In the genomic region with DNA sequence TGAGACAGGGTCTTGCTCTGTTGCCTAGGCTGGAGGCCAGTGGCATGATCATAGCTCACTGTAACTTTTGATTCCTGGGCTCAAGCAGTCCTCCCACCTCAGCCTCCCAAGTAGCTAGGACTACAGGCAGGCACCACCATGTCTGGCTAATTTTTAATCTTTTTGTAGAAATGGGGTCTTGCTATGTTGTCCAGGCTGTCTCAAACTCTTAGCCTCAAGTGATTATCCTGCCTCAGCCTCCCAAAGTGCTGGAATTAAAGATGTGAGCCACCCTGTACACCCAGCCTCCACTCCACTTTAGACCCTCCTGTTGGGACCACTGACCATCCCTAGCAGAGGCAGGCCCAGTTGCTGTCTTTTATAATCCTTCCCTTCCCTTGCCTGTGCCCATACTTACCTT, we compare ENCODE assay signal across 19 cellular contexts.
DNase-seq lines count a peak whose midpoint lies in the region; ATAC-seq and TF ChIP-seq lines count a peak whose summit lies in the region.
"Had no signal": no experiment of that assay in that cellular context is flagged by ENCODE, and none has a peak within 500 bp of the region (broad histone marks: within the 10 kb centered on the region; RNA-seq: fewer than 3 reads in every experiment).

No MANE protein-coding gene starts in this region.

- in situ Hi-C loops in mammary epithelial cell (cut with MboI; ENCODE audit: low sequenced_read_pairs in 2 of 2) (loop anchor here (5.0 kb wide), 1 partner anchor 174 kb away; no protein-coding TSS in a partner anchor), IMR-90 (cut with MboI; ENCODE audit: low sequenced_read_pairs) (no loop called here)

- H2BK20ac ChIP-seq in IMR-90 (ENCODE audit: low read depth, low read length) = peak overlapping the region; percentile 60; the same call in 1 of the 2 replicates

- no peaks in the 10 kb centered on the region for H3K36me3 Mint-ChIP-seq in MCF 10A (ENCODE audit: insufficient read depth, unreplicated experiment)
- H3K36me3 Mint-ChIP-seq: CD8-positive, alpha-beta T cell had no signal

- H3K36me3 ChIP-seq in mammary epithelial cell (ENCODE audit: insufficient read depth, low read length) (no peaks in the 10 kb centered on the region), IMR-90 (ENCODE audit: control insufficient read depth, insufficient read depth, low read length) (no peaks in the 10 kb centered on the region), mesenchymal stem cell (ENCODE audit: control insufficient read depth in 1 of 2, insufficient read depth in 2 of 2, low read depth in 1 of 2, low read length in 2 of 2) (no peaks in the 10 kb centered on the region)
- H3K36me3 ChIP-seq: BLaER1 treated with 17β-estradiol and CSF1 and Interleukin-3, amounts not matched to agents 10 nM and 100 nM had no signal

- POLR2A ChIA-PET in MCF 10A (lab: Yijun Ruan, JAX) = interaction anchor here (1.5 to 3.5 kb wide), 2 partner anchors 36 to 169 kb away, joined by 3 to 21 read pairs; no protein-coding TSS in a partner anchor
- POLR2A ChIA-PET in IMR-90 (lab: Charles Lee; ENCODE audit: unreplicated experiment) = no interaction called here

- H3K4me2 ChIP-seq in mammary epithelial cell (ENCODE audit: insufficient read depth, low read depth, low read length) (no peak overlapping the region), IMR-90 (ENCODE audit: low read depth, low read length) (no peak overlapping the region), mesenchymal stem cell (ENCODE audit: low read length, poor library complexity, severe bottlenecking) (no peak overlapping the region)
- H3K4me2 ChIP-seq: BLaER1 treated with 17β-estradiol and CSF1 and Interleukin-3, amounts not matched to agents 10 nM and 100 nM had no signal

- H4K91ac ChIP-seq in IMR-90 (ENCODE audit: insufficient read depth, low read depth, low read length) (no peak overlapping the region), mesenchymal stem cell (ENCODE audit: low read length) (no peak overlapping the region)

- ATAC-seq in IMR-90 (ENCODE audit: low read depth) (no peak), left lobe of liver (no peak)
- ATAC-seq: CD8-positive, alpha-beta T cell; GM12878 had no signal

- H3K4me1 ChIP-seq in mammary epithelial cell (ENCODE audit: insufficient read depth, low read length) (no peaks in the 10 kb centered on the region), IMR-90 (ENCODE audit: control insufficient read depth, insufficient read depth, low read length) (peaks cover 5% of the 10 kb centered on the region; the same call in 1 of the 2 replicates), mesenchymal stem cell (ENCODE audit: control insufficient read depth, insufficient read depth, low read depth, low read length) (peaks cover 2% of the 10 kb centered on the region)

- no peak overlapping the region for H3K23ac ChIP-seq in IMR-90 (ENCODE audit: low read depth, low read length)
- H3K23ac ChIP-seq in mesenchymal stem cell (ENCODE audit: low read length in 2 of 2) = no peak overlapping the region

- H4K8ac ChIP-seq in IMR-90 (ENCODE audit: low read depth in 2 of 2, low read length in 2 of 2) = no peak overlapping the region
- H4K8ac ChIP-seq in mesenchymal stem cell (ENCODE audit: low read length) = no peak overlapping the region

- dilution Hi-C loops in mammary epithelial cell (cut with HindIII; ENCODE audit: low sequenced_read_pairs) = no loop called here
- dilution Hi-C loops in IMR-90 (cut with HindIII; ENCODE audit: low sequenced_read_pairs, unreplicated experiment) = no loop called here

- H3K14ac ChIP-seq in IMR-90 (replicated peaks; ENCODE audit: low read depth, low read length) (peak overlapping the region; percentile 40; the same call in 1 of the 2 replicates), mesenchymal stem cell (ENCODE audit: low read length in 2 of 2) (no peak overlapping the region)

- CTCF ChIA-PET in mammary epithelial cell (lab: Charles Lee; ENCODE audit: low non-redundant PET) (interaction anchor here (0.6 kb wide), 1 partner anchor 66 kb away, joined by 3 read pairs; no protein-coding TSS in a partner anchor), MCF 10A (lab: Yijun Ruan, JAX) (interaction anchor here (0.6 to 3.5 kb wide), 11 partner anchors 9 to 992 kb away, joined by 3 to 72 read pairs (median 4); no protein-coding TSS in a partner anchor), IMR-90 (lab: Yijun Ruan, JAX) (interaction anchor here (0.6 kb wide), 1 partner anchor 193 kb away, joined by 4 read pairs; no protein-coding TSS in a partner anchor)

- H3K79me2 ChIP-seq in mammary epithelial cell (ENCODE audit: insufficient read depth, low read length) = no peaks in the 10 kb centered on the region

- H2AFZ ChIP-seq in mammary epithelial cell (ENCODE audit: low read depth, low read length) = no peak overlapping the region
- H2AFZ ChIP-seq in IMR-90 (replicated peaks; ENCODE audit: low read length, poor library complexity) = no peak overlapping the region
- H2AFZ ChIP-seq in mesenchymal stem cell (ENCODE audit: low read depth, low read length) = no peak overlapping the region

- intact Hi-C loops in mammary epithelial cell (cut with micrococcal nuclease) (no loop called here), MCF 10A (cut with micrococcal nuclease) (loop anchor here (5.0 kb wide), 2 partner anchors 1064 to 1304 kb away; no protein-coding TSS in a partner anchor), IMR-90 (cut with micrococcal nuclease) (no loop called here)

- no peak overlapping the region for H2AK9ac ChIP-seq in IMR-90 (replicated peaks; ENCODE audit: low read depth, low read length, poor library complexity)

- H3K4me3 ChIP-seq in mammary epithelial cell (replicated peaks in 1 of 3; ENCODE audit: insufficient read depth in 1 of 3, low read depth in 2 of 3, low read length in 3 of 3) (no peak overlapping the region), IMR-90 (ENCODE audit: insufficient read depth, low read depth, low read length) (no peak overlapping the region), mesenchymal stem cell (ENCODE audit: insufficient read depth in 1 of 2, low read depth in 1 of 2, low read length in 2 of 2) (no peak overlapping the region)
- H3K4me3 ChIP-seq: BLaER1 treated with 17β-estradiol and CSF1 and Interleukin-3, amounts not matched to agents 10 nM and 100 nM; GM12878; GM23248 had no signal

- H2BK15ac ChIP-seq in IMR-90 (ENCODE audit: low read depth, low read length) (no peak overlapping the region; the same call in 2 of the 3 replicates), mesenchymal stem cell (ENCODE audit: low read depth, poor library complexity, severe bottlenecking) (no peak overlapping the region)

- H3K9me3 Mint-ChIP-seq in MCF 10A (ENCODE audit: unreplicated experiment) = no peaks in the 10 kb centered on the region
- H3K9me3 Mint-ChIP-seq: CD8-positive, alpha-beta T cell had no signal

- peaks cover 5% of the 10 kb centered on the region for H3K4me1 Mint-ChIP-seq in MCF 10A (ENCODE audit: insufficient read depth, unreplicated experiment)

- H4K5ac ChIP-seq in IMR-90 (ENCODE audit: low read depth, low read length) = peak overlapping the region; percentile 64

- BruUV-seq in mammary epithelial cell (replicated peaks; lab: Mats Ljungman, UMichigan) (no TSS peak), MCF 10A (replicated peaks; lab: Mats Ljungman, UMichigan) (no TSS peak), IMR-90 (replicated peaks; lab: Mats Ljungman, UMichigan) (no TSS peak)

- H3K27ac ChIP-seq in mammary epithelial cell (ENCODE audit: insufficient read depth, low read depth, low read length) = no peak overlapping the region
- H3K27ac ChIP-seq in IMR-90 (ENCODE audit: insufficient read depth, low read length) = no peak overlapping the region
- H3K27ac ChIP-seq in mesenchymal stem cell (ENCODE audit: low read length, poor library complexity, severe bottlenecking) = no peak overlapping the region
- H3K27ac ChIP-seq: BLaER1 treated with 17β-estradiol and CSF1 and Interleukin-3, amounts not matched to agents 10 nM and 100 nM had no signal

- H4K20me1 ChIP-seq in mammary epithelial cell (ENCODE audit: insufficient read depth, low read length) (no peaks in the 10 kb centered on the region), IMR-90 (ENCODE audit: insufficient read depth, low read length) (no peaks in the 10 kb centered on the region)
- H4K20me1 ChIP-seq: BLaER1 treated with 17β-estradiol and CSF1 and Interleukin-3, amounts not matched to agents 10 nM and 100 nM had no signal

- H3K9ac ChIP-seq in mammary epithelial cell (ENCODE audit: insufficient read depth, low read length) = peak overlapping the region; percentile 1
- no peak overlapping the region for H3K9ac ChIP-seq in IMR-90 (ENCODE audit: low read depth, low read length)
- H3K9ac ChIP-seq in mesenchymal stem cell (ENCODE audit: low read length) = peak overlapping the region; percentile 21
- H3K9ac ChIP-seq: BLaER1 treated with 17β-estradiol and CSF1 and Interleukin-3, amounts not matched to agents 10 nM and 100 nM; GM23248 had no signal

- H2BK12ac ChIP-seq in mesenchymal stem cell (ENCODE audit: low read length in 2 of 2) = no peak overlapping the region

- H3K4ac ChIP-seq in IMR-90 (ENCODE audit: low read depth, low read length) (peak overlapping the region; percentile 36), mesenchymal stem cell (ENCODE audit: low read depth in 1 of 2, low read length in 2 of 2) (no peak overlapping the region)

- no peaks in the 10 kb centered on the region for H3K79me1 ChIP-seq in IMR-90 (ENCODE audit: low read depth in 1 of 2, low read length in 2 of 2)
- no peaks in the 10 kb centered on the region for H3K79me1 ChIP-seq in mesenchymal stem cell (replicated peaks; ENCODE audit: low read length, poor library complexity, severe bottlenecking)

- H2AK5ac ChIP-seq in IMR-90 (ENCODE audit: low read depth, low read length) (no peak overlapping the region), mesenchymal stem cell (ENCODE audit: low read length, severe bottlenecking) (no peak overlapping the region)

- H3K9me3 ChIP-seq in mammary epithelial cell (replicated peaks; ENCODE audit: insufficient read depth, low read length) = no peaks in the 10 kb centered on the region
- no peaks in the 10 kb centered on the region for H3K9me3 ChIP-seq in IMR-90 (ENCODE audit: control insufficient read depth, insufficient read depth, low read length)
- no peaks in the 10 kb centered on the region for H3K9me3 ChIP-seq in mesenchymal stem cell (ENCODE audit: control insufficient read depth, low read length)
- H3K9me3 ChIP-seq: BLaER1 treated with 17β-estradiol and CSF1 and Interleukin-3, amounts not matched to agents 10 nM and 100 nM had no signal

- no peaks in the 10 kb centered on the region for H3K9me1 ChIP-seq in IMR-90 (ENCODE audit: insufficient read depth, low read length)

- TF ChIP-seq RAD21 in IMR-90 (IDR thresholded peaks at IDR 0.05; ENCODE audit: low read length) = no peak

- H3K27me3 Mint-ChIP-seq in MCF 10A (ENCODE audit: insufficient read depth, unreplicated experiment) = no peaks in the 10 kb centered on the region
- H3K27me3 Mint-ChIP-seq: B cell had no signal

- DNase-seq in mammary epithelial cell = no peak
- no peak for DNase-seq in MCF 10A (ENCODE audit: unreplicated experiment)
- no peak for DNase-seq in IMR-90
- no peak for DNase-seq in mesenchymal stem cell
- no peak for DNase-seq in left lobe of liver (ENCODE audit: low spot score)
- no peak for DNase-seq in hypothalamus (lab: John Stamatoyannopoulos, UW)
- DNase-seq in DMS 273 (lab: John Stamatoyannopoulos, UW; ENCODE audit: unreplicated experiment) = no peak
- DNase-seq: 8988T; Calu3; CD8-positive, alpha-beta T cell; DMS 273 treated with DMSO at 0.1 percent for 48 hours; DMS53; DND-41; EL; GM23248; HCEC 1CT had no signal

- H2BK5ac ChIP-seq in IMR-90 (ENCODE audit: low read depth, low read length, poor library complexity, severe bottlenecking) (peak overlapping the region; percentile 36), mesenchymal stem cell (ENCODE audit: low read depth, low read length, poor library complexity, severe bottlenecking) (no peak overlapping the region)

- H3K18ac ChIP-seq in IMR-90 (ENCODE audit: low read depth, low read length) = peak overlapping the region; percentile 74; the same call in 1 of the 2 replicates
- no peak overlapping the region for H3K18ac ChIP-seq in mesenchymal stem cell (ENCODE audit: low read depth in 1 of 2, low read length in 2 of 2)

- no peak overlapping the region for H3K27ac Mint-ChIP-seq in MCF 10A (ENCODE audit: low read depth, unreplicated experiment)
- H3K27ac Mint-ChIP-seq: B cell; CD8-positive, alpha-beta T cell had no signal

- H2BK120ac ChIP-seq in IMR-90 (ENCODE audit: low read depth, low read length) = peak overlapping the region; percentile 56
- no peak overlapping the region for H2BK120ac ChIP-seq in mesenchymal stem cell (ENCODE audit: low read depth, low read length)

- no peak overlapping the region for H3K56ac ChIP-seq in IMR-90 (ENCODE audit: extremely low read depth, insufficient read depth, low read length)

- H3K4me3 Mint-ChIP-seq in MCF 10A (ENCODE audit: unreplicated experiment) = no peak overlapping the region
- H3K4me3 Mint-ChIP-seq: B cell; CD8-positive, alpha-beta T cell had no signal

- no peak for TF ChIP-seq POLR2A in IMR-90 (IDR thresholded peaks at IDR 0.05; ENCODE audit: low read depth, low read length)

- no peaks in the 10 kb centered on the region for H3K27me3 ChIP-seq in mammary epithelial cell (ENCODE audit: insufficient read depth, low read length)
- H3K27me3 ChIP-seq in IMR-90 (ENCODE audit: control insufficient read depth, insufficient read depth, low read length) = no peaks in the 10 kb centered on the region
- no peaks in the 10 kb centered on the region for H3K27me3 ChIP-seq in mesenchymal stem cell (ENCODE audit: control insufficient read depth in 1 of 2, insufficient read depth in 1 of 2, low read length in 2 of 2)
- H3K27me3 ChIP-seq: BLaER1 treated with 17β-estradiol and CSF1 and Interleukin-3, amounts not matched to agents 10 nM and 100 nM had no signal

- TF ChIP-seq CTCF in mammary epithelial cell (conservative IDR thresholded peaks at IDR 0.05 in 1 of 2, IDR thresholded peaks at IDR 0.05 in 1 of 2; ENCODE audit: extremely low read depth in 1 of 2, insufficient read depth in 1 of 2, low read depth in 1 of 2, low read length in 2 of 2) (no peak), MCF 10A (IDR thresholded peaks at IDR 0.05; ENCODE audit: unreplicated experiment) (no peak), IMR-90 (conservative IDR thresholded peaks at IDR 0.05; ENCODE audit: low read depth, low read length) (no peak)
